In genomic region chr16:46638947-46639925, GRCh38 we compare ENCODE assay signal across 15 cellular contexts. TPM values are rescaled to one million over a fixed set of nuclear protein-coding genes. Genes with fewer than 3 reads are reported as not detected.
A peak's percentile ranks its signal among the peaks of the same experiment; 100 is the strongest.
DNase-seq lines count a peak whose midpoint lies in the region; ATAC-seq and TF ChIP-seq lines count a peak whose summit lies in the region.
"Had no signal": no experiment of that assay in that cellular context is flagged by ENCODE, and none has a peak within 500 bp of the region (broad histone marks: within the 10 kb centered on the region; RNA-seq: fewer than 3 reads in every experiment).

No MANE protein-coding gene starts in this region.

- no peaks in the 10 kb centered on the region for H3K9me3 ChIP-seq in right cardiac atrium (ENCODE audit: control insufficient read depth, low read length)

- H3K4me3 ChIP-seq in right cardiac atrium (ENCODE audit: low read length) (no peak overlapping the region), fibroblast of the aortic adventitia (ENCODE audit: low read depth, low read length) (no peak overlapping the region)
- H3K4me3 ChIP-seq: SJCRH30 had no signal

- TF ChIP-seq CTCF in fibroblast of the aortic adventitia (IDR thresholded peaks at IDR 0.05; ENCODE audit: insufficient read depth, low read length) = no peak

- intact Hi-C loops in right cardiac atrium (cut with DNase I) = no loop called here
- intact Hi-C loops in left cardiac atrium (cut with DNase I) = no loop called here

- no peak overlapping the region for H3K27ac ChIP-seq in right cardiac atrium (ENCODE audit: low read length)
- H3K27ac ChIP-seq: SJCRH30 had no signal

- H3K4me1 ChIP-seq in right cardiac atrium (ENCODE audit: control insufficient read depth, insufficient read depth, low read length) = peaks cover 2% of the 10 kb centered on the region
- H3K4me1 ChIP-seq: SJCRH30 had no signal

- WGBS in right cardiac atrium = 72% methylated on average over 9 of the region's 9 CpGs

- no peaks in the 10 kb centered on the region for H3K27me3 ChIP-seq in right cardiac atrium (ENCODE audit: control insufficient read depth, insufficient read depth)
- H3K27me3 ChIP-seq: SJCRH30 had no signal

- DNase-seq in right cardiac atrium (peak in 1 of 3 donors; percentile 31), left cardiac atrium (no peak), amniotic stem cell (lab: John Stamatoyannopoulos, UW) (peak; percentile 21), fibroblast of the aortic adventitia (ENCODE audit: low read depth) (peak; percentile 52), cerebellar cortex (ENCODE audit: low spot score) (no peak), superior temporal gyrus (ENCODE audit: extremely low spot score) (no peak), SIG-M5 (lab: John Stamatoyannopoulos, UW) (no peak), NCI-H524 (lab: John Stamatoyannopoulos, UW) (no peak)
- DNase-seq: activated CD4-positive, CD25-positive, alpha-beta regulatory T cell; activated naive CD8-positive, alpha-beta T cell treated with anti-CD3 and anti-CD28 coated beads, Interleukin-2, amount 50 U/mL, for 24 hours; NCI-H2029; NCI-H510A; stimulated activated naive CD8-positive, alpha-beta T cell treated with anti-CD3 and anti-CD28 coated beads, Interleukin-15, amount 100 ng/mL, for 72 hours had no signal

- ATAC-seq in right cardiac atrium = peak; percentile 62 to 71
- ATAC-seq in left cardiac atrium = no peak
- ATAC-seq: activated naive CD8-positive, alpha-beta T cell treated with anti-CD3 and anti-CD28 coated beads, Interleukin-2, amount 50 U/mL, for 24 hours; activated T-helper 17 cell treated with anti-CD3 and anti-CD28 coated beads, Interleukin-2, amount 50 U/mL, for 72 hours; stimulated activated naive CD8-positive, alpha-beta T cell treated with anti-CD3 and anti-CD28 coated beads, Interleukin-15, amount 100 ng/mL, for 72 hours had no signal

RNA-seq across cellular contexts. Expression of gene SHCBP1, which starts 18.1 kb away (rescaled TPM):
- total RNA-seq in right cardiac atrium (1 to 10 TPM in 3 of 4 donors, under 1 TPM in 1; 0.96 to 2.0 (median 1.2) TPM), left cardiac atrium (1 to 10 TPM in 1 of 2 donors, under 1 TPM in 1; 0.76 to 1.8 TPM), fibroblast of the aortic adventitia (ENCODE audit: low replicate concordance) (7.6 and 28.9 TPM in 2 replicates)
- 0.27 TPM for polyA plus RNA-seq in right cardiac atrium

RNA-seq across cellular contexts. Expression of gene VPS35, which starts 49.7 kb away (rescaled TPM):
- 10 to 100 TPM; 77.5 to 94.2 (median 84.9) TPM for total RNA-seq in right cardiac atrium
- 26.7 TPM for polyA plus RNA-seq in right cardiac atrium
- 10 to 100 TPM; 68.0 to 74.0 TPM for total RNA-seq in left cardiac atrium
- total RNA-seq in fibroblast of the aortic adventitia (ENCODE audit: low replicate concordance) = 154 and 347 TPM in 2 replicates

RNA-seq across cellular contexts. Expression of gene ORC6, which starts 50.2 kb away (rescaled TPM):
- total RNA-seq in right cardiac atrium (1 to 10 TPM; 2.5 to 7.2 (median 4.6) TPM), left cardiac atrium (1 to 10 TPM; 2.0 to 2.1 TPM), fibroblast of the aortic adventitia (ENCODE audit: low replicate concordance) (3.5 and 17.2 TPM in 2 replicates)
- polyA plus RNA-seq in right cardiac atrium = 3.1 TPM

Comparison
In these comparisons a context has a peak if more than half of its experiments do, and no peak if none do; other contexts are left out.
1. ATAC-seq: peak in right cardiac atrium (2 of 2); none in left cardiac atrium (0 of 2).
2. DNase-seq: peak in amniotic stem cell (single experiment) and fibroblast of the aortic adventitia (single experiment); none in left cardiac atrium (single experiment), cerebellar cortex (single experiment), superior temporal gyrus (single experiment), SIG-M5 (single experiment) and NCI-H524 (0 of 2).